ENCODE assay signal across 1 cellular context in genomic region chr6:53728570-53729194, GRCh38.
TF ChIP-seq lines count a peak whose summit lies in the region.

No MANE protein-coding gene starts in this region.

TF ChIP-seq in Ishikawa, 13 proteins besides CTCF, POLR2A, EP300 and RAD21 (continued from another document):
- TF ChIP-seq REST (IDR thresholded peaks at IDR 0.05; ENCODE audit: low read depth) (no peak), CEBPB (IDR thresholded peaks at IDR 0.05) (no peak), FOXM1 (IDR thresholded peaks at IDR 0.05; ENCODE audit: borderline replicate concordance, low read depth) (no peak), EGR1 (IDR thresholded peaks at IDR 0.05) (no peak), TAF1 (IDR thresholded peaks at IDR 0.05; ENCODE audit: low read depth) (no peak)
